In the genomic region with DNA sequence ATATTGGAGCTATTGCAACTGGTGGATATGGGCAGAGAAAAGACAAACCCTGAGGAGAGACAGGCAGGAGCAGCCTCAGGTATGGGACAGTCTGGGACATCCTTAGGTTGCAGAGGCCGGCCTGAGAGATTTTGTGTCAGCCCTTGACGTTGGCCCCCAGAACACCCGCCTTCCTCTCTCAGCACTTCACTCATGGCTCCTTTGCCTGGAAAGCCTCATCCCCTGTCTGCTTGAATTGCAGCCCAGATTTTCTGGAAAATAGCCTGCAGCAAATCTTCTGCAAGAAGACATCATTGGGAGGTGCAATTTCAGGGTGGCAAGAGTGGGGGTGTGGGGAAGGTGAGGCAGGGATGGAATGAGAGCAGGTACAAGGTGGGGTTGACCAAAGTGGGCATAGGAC, we compare ENCODE assay signal across 28 cellular contexts.
"Had no signal": no experiment of that assay in that cellular context is flagged by ENCODE, and none has a peak within 500 bp of the region (broad histone marks: within the 10 kb centered on the region; RNA-seq: fewer than 3 reads in every experiment).

No MANE protein-coding gene starts in this region.

- ATAC-seq: stimulated activated effector memory CD8-positive, alpha-beta T cell treated with anti-CD3 and anti-CD28 coated beads, Interleukin-12 subunit alpha, Interleukin-12 subunit beta, amount 100 ng/mL, for 72 hours; stimulated activated memory B cell treated with anti-CD40 and anti-IgM and Interleukin-4, amounts not matched to agents 10 μg/mL and 1 μg/mL and 100 μg/mL, for 72 hours; stimulated activated naive B cell treated with anti-CD40 and anti-IgM and Interleukin-4, amounts not matched to agents 10 μg/mL and 1 μg/mL and 100 μg/mL, for 72 hours; stimulated activated naive CD8-positive, alpha-beta T cell treated with anti-CD3 and anti-CD28 coated beads, Interleukin-15, amount 100 ng/mL, for 72 hours; stimulated activated naive CD8-positive, alpha-beta T cell treated with anti-CD3 and anti-CD28 coated beads, Interleukin-15, Interleukin-2, amounts not matched to agents 100 U/mL and 50 U/mL, for 24 hours; upper lobe of right lung had no signal

- FAIRE-seq: urothelium cell line had no signal

- H3K4me3 ChIP-seq: stomach, suprapubic skin, testis, thoracic aorta, thyroid gland, tibial artery, tibial nerve, upper lobe of left lung, upper lobe of right lung, uterus, vagina had no signal

- DNase-seq: stimulated activated CD4-positive, alpha-beta T cell treated with anti-CD3 and anti-CD28 coated beads, Interleukin-2, amount 100 ng/mL, for 48 hours; stimulated activated CD4-positive, alpha-beta T cell treated with anti-CD3 and anti-CD28 coated beads, Interleukin-4, amount 100 ng/mL, for 1 hour; stimulated activated CD4-positive, alpha-beta T cell treated with anti-CD3 and anti-CD28 coated beads, Interleukin-4, amount 100 ng/mL, for 24 hours; stimulated activated CD4-positive, alpha-beta T cell treated with anti-CD3 and anti-CD28 coated beads, Interleukin-4, amount 100 ng/mL, for 4 hours; stimulated activated CD8-positive, alpha-beta memory T cell treated with anti-CD3 and anti-CD28 coated beads, Interleukin-4, amount 100 ng/mL, for 48 hours; stimulated activated naive B cell treated with anti-CD40 and anti-IgM and Interleukin-4, amounts not matched to agents 10 μg/mL and 1 μg/mL and 100 μg/mL, for 72 hours; stimulated activated naive CD4-positive, alpha-beta T cell; stimulated activated naive CD4-positive, alpha-beta T cell treated with Interleukin-2 at 50 U/mL for 16 hours; stimulated activated naive CD8-positive, alpha-beta T cell treated with anti-CD3 and anti-CD28 coated beads, Interleukin-15, amount 100 ng/mL, for 72 hours; stimulated activated naive CD8-positive, alpha-beta T cell treated with anti-CD3 and anti-CD28 coated beads, Interleukin-15, Interleukin-2, amounts not matched to agents 100 U/mL and 50 U/mL, for 24 hours; stomach; substantia nigra; testis; thyroid gland; tibial artery; trophoblast cell; upper lobe of left lung; upper lobe of right lung; uterus had no signal

- H3K9me3 ChIP-seq: stomach, suprapubic skin, testis, thoracic aorta, thyroid gland, tibial artery, tibial nerve, upper lobe of left lung, upper lobe of right lung, uterus, vagina had no signal

- H3K4me3 Mint-ChIP-seq: stimulated activated effector memory CD8-positive, alpha-beta T cell treated with anti-CD3 and anti-CD28 coated beads, Interleukin-12 subunit alpha, Interleukin-12 subunit beta, amount 100 ng/mL, for 72 hours; stimulated activated memory B cell treated with anti-CD40 and anti-IgM and Interleukin-4, amounts not matched to agents 10 μg/mL and 1 μg/mL and 100 μg/mL, for 72 hours; stimulated activated naive B cell treated with anti-CD40 and anti-IgM and Interleukin-4, amounts not matched to agents 10 μg/mL and 1 μg/mL and 100 μg/mL, for 72 hours; stimulated activated naive CD8-positive, alpha-beta T cell treated with anti-CD3 and anti-CD28 coated beads, Interleukin-15, amount 100 ng/mL, for 72 hours; stimulated activated naive CD8-positive, alpha-beta T cell treated with anti-CD3 and anti-CD28 coated beads, Interleukin-15, Interleukin-2, amounts not matched to agents 100 ng/mL and 50 ng/mL, for 24 hours; type B pancreatic cell had no signal

- H3K9me3 Mint-ChIP-seq: stimulated activated effector memory CD8-positive, alpha-beta T cell treated with anti-CD3 and anti-CD28 coated beads, Interleukin-12 subunit alpha, Interleukin-12 subunit beta, amount 100 ng/mL, for 72 hours; stimulated activated memory B cell treated with anti-CD40 and anti-IgM and Interleukin-4, amounts not matched to agents 10 μg/mL and 1 μg/mL and 100 μg/mL, for 72 hours; stimulated activated naive B cell treated with anti-CD40 and anti-IgM and Interleukin-4, amounts not matched to agents 10 μg/mL and 1 μg/mL and 100 μg/mL, for 72 hours; stimulated activated naive CD8-positive, alpha-beta T cell treated with anti-CD3 and anti-CD28 coated beads, Interleukin-15, amount 100 ng/mL, for 72 hours; stimulated activated naive CD8-positive, alpha-beta T cell treated with anti-CD3 and anti-CD28 coated beads, Interleukin-15, Interleukin-2, amounts not matched to agents 100 ng/mL and 50 ng/mL, for 24 hours; type B pancreatic cell had no signal

- H3K4me1 ChIP-seq: suprapubic skin, thyroid gland, tibial artery, upper lobe of left lung, upper lobe of right lung, uterus, vagina had no signal

- H3K27me3 ChIP-seq: testis, thyroid gland, tibial nerve, upper lobe of left lung, uterus, vagina had no signal

- H3K36me3 ChIP-seq: stomach, suprapubic skin, thoracic aorta, thyroid gland, tibial artery, tibial nerve, upper lobe of left lung, upper lobe of right lung, uterus, vagina had no signal

- H3K27ac ChIP-seq: stomach, suprapubic skin, testis, thoracic aorta, thyroid gland, tibial artery, tibial nerve, upper lobe of left lung, upper lobe of right lung, uterus, vagina had no signal

- H3K36me3 Mint-ChIP-seq: stimulated activated effector memory CD8-positive, alpha-beta T cell treated with anti-CD3 and anti-CD28 coated beads, Interleukin-12 subunit alpha, Interleukin-12 subunit beta, amount 100 ng/mL, for 72 hours; stimulated activated memory B cell treated with anti-CD40 and anti-IgM and Interleukin-4, amounts not matched to agents 10 μg/mL and 1 μg/mL and 100 μg/mL, for 72 hours; stimulated activated naive B cell treated with anti-CD40 and anti-IgM and Interleukin-4, amounts not matched to agents 10 μg/mL and 1 μg/mL and 100 μg/mL, for 72 hours; type B pancreatic cell had no signal

- H3K4me1 Mint-ChIP-seq: stimulated activated effector memory CD8-positive, alpha-beta T cell treated with anti-CD3 and anti-CD28 coated beads, Interleukin-12 subunit alpha, Interleukin-12 subunit beta, amount 100 ng/mL, for 72 hours; stimulated activated naive CD8-positive, alpha-beta T cell treated with anti-CD3 and anti-CD28 coated beads, Interleukin-15, amount 100 ng/mL, for 72 hours had no signal

- H3K27ac Mint-ChIP-seq: stimulated activated effector memory CD8-positive, alpha-beta T cell treated with anti-CD3 and anti-CD28 coated beads, Interleukin-12 subunit alpha, Interleukin-12 subunit beta, amount 100 ng/mL, for 72 hours; stimulated activated memory B cell treated with anti-CD40 and anti-IgM and Interleukin-4, amounts not matched to agents 10 μg/mL and 1 μg/mL and 100 μg/mL, for 72 hours; stimulated activated naive B cell treated with anti-CD40 and anti-IgM and Interleukin-4, amounts not matched to agents 10 μg/mL and 1 μg/mL and 100 μg/mL, for 72 hours; stimulated activated naive CD8-positive, alpha-beta T cell treated with anti-CD3 and anti-CD28 coated beads, Interleukin-15, amount 100 ng/mL, for 72 hours; stimulated activated naive CD8-positive, alpha-beta T cell treated with anti-CD3 and anti-CD28 coated beads, Interleukin-15, Interleukin-2, amounts not matched to agents 100 ng/mL and 50 ng/mL, for 24 hours; type B pancreatic cell had no signal
